In the genomic region with DNA sequence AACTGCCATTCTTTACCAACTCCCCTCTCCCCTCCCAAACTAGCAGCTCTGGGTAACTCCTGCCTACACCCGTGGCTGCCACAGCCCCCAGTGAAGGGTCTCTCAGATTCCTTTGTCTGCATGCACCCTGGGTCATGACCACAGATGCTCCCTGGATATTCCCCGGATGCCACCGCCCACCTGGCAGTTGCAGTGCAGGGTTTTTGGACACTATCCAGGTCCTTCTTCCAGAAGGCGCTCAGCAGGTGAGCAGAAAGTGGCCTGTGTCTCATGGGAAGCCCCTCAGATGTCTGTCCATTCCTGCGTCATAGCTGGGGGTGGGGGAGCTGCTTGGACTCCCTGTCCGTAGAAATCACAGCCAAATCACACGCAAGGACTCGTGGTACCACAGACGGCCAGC, we compare ENCODE assay signal across 15 cellular contexts. TPM values are rescaled to one million over a fixed set of nuclear protein-coding genes. Genes with fewer than 3 reads are reported as not detected.
A peak's percentile ranks its signal among the peaks of the same experiment; 100 is the strongest.
DNase-seq lines count a peak whose midpoint lies in the region; ATAC-seq and TF ChIP-seq lines count a peak whose summit lies in the region.
"Had no signal": no experiment of that assay in that cellular context is flagged by ENCODE, and none has a peak within 500 bp of the region (broad histone marks: within the 10 kb centered on the region; RNA-seq: fewer than 3 reads in every experiment).

No MANE protein-coding gene starts in this region.

- no peaks in the 10 kb centered on the region for H3K27me3 Mint-ChIP-seq in activated CD4-positive, alpha-beta T cell treated with anti-CD3 and anti-CD28 coated beads for 36 hours
- H3K27me3 Mint-ChIP-seq in progenitor cell of endocrine pancreas: no peaks in the 10 kb centered on the region
- H3K27me3 Mint-ChIP-seq: activated naive CD8-positive, alpha-beta T cell treated with anti-CD3 and anti-CD28 coated beads, Interleukin-2, amount 10 ng/mL, durations not matched to agents 7 days and 5 days had no signal

- no peak for DNase-seq in activated CD4-positive, alpha-beta T cell treated with anti-CD3 and anti-CD28 coated beads for 36 hours
- no peak for DNase-seq in activated CD4-positive, alpha-beta T cell treated with anti-CD3 and anti-CD28 coated beads, Interleukin-2, amount 50 U/mL, for 48 hours
- DNase-seq in SHP77 treated with DMSO at 0.1 percent for 48 hours (lab: John Stamatoyannopoulos, UW) (peak; percentile 68), psoas muscle (no peak), progenitor cell of endocrine pancreas (ENCODE audit: low spot score, unreplicated experiment) (no peak), mesenteric fat pad (ENCODE audit: low spot score) (no peak), DMS53 treated with DMSO at 0.1 percent for 48 hours (lab: John Stamatoyannopoulos, UW; ENCODE audit: unreplicated experiment) (no peak)
- DNase-seq: activated naive CD8-positive, alpha-beta T cell treated with anti-CD3 and anti-CD28 coated beads, Interleukin-2, amount 10 ng/mL, durations not matched to agents 7 days and 5 days; EL; glutamatergic neuron; islet precursor cell; MG63; stimulated activated CD4-positive, alpha-beta T cell treated with anti-CD3 and anti-CD28 coated beads, Interleukin-15, amount 100 ng/mL, for 24 hours had no signal

- TF ChIP-seq CTCF in psoas muscle (IDR thresholded peaks at IDR 0.05) (no peak), progenitor cell of endocrine pancreas (IDR thresholded peaks at IDR 0.05; ENCODE audit: unreplicated experiment) (no peak)

- no peak for ATAC-seq in activated CD4-positive, alpha-beta T cell treated with anti-CD3 and anti-CD28 coated beads for 36 hours
- ATAC-seq in psoas muscle: no peak

- peak overlapping the region; percentile 51 for H3K27ac Mint-ChIP-seq in activated CD4-positive, alpha-beta T cell treated with anti-CD3 and anti-CD28 coated beads for 36 hours
- H3K27ac Mint-ChIP-seq in progenitor cell of endocrine pancreas: no peak overlapping the region
- H3K27ac Mint-ChIP-seq: activated naive CD8-positive, alpha-beta T cell treated with anti-CD3 and anti-CD28 coated beads, Interleukin-2, amount 10 ng/mL, durations not matched to agents 7 days and 5 days had no signal

- peaks cover 95% of the 10 kb centered on the region for H3K4me1 ChIP-seq in psoas muscle

- no peaks in the 10 kb centered on the region for H3K36me3 ChIP-seq in psoas muscle (ENCODE audit: insufficient read depth in 1 of 2, low read depth in 1 of 2)

- H3K4me3 ChIP-seq in psoas muscle: no peak overlapping the region
- H3K4me3 ChIP-seq: MG63 had no signal

- TF ChIP-seq RAD21 in Ishikawa (IDR thresholded peaks at IDR 0.05; ENCODE audit: low read depth): no peak

- CTCF ChIA-PET in activated CD4-positive, alpha-beta T cell treated with anti-CD3 and anti-CD28 coated beads for 36 hours (lab: Charles Lee): interaction anchor here (0.8 to 1.9 kb wide), 4 partner anchors 8 to 33 kb away, joined by 4 to 8 read pairs (median 6); no protein-coding TSS in a partner anchor

- POLR2A ChIA-PET in activated CD4-positive, alpha-beta T cell treated with anti-CD3 and anti-CD28 coated beads for 36 hours (lab: Charles Lee): interaction anchor here (0.6 to 1.8 kb wide), 2 partner anchors 13 to 200 kb away, joined by 4 to 5 read pairs; no protein-coding TSS in a partner anchor

- no peaks in the 10 kb centered on the region for H3K27me3 ChIP-seq in psoas muscle (ENCODE audit: insufficient read depth in 3 of 3, low read length in 2 of 3)
- H3K27me3 ChIP-seq: MG63 had no signal

- peaks cover 73% of the 10 kb centered on the region for H3K4me1 Mint-ChIP-seq in activated CD4-positive, alpha-beta T cell treated with anti-CD3 and anti-CD28 coated beads for 36 hours
- peaks cover 2% of the 10 kb centered on the region for H3K4me1 Mint-ChIP-seq in progenitor cell of endocrine pancreas (ENCODE audit: low read depth)

- intact Hi-C loops in activated CD4-positive, alpha-beta T cell treated with anti-CD3 and anti-CD28 coated beads for 36 hours (cut with DNase I, micrococcal nuclease): no loop called here
- intact Hi-C loops in psoas muscle (cut with DNase I): loop anchor here (5.0 kb wide), 2 partner anchors 34 to 74 kb away; partner anchors contain the start of gene KXD1 (in 1 of the 2)

- peak overlapping the region; percentile 21 for H3K4me3 Mint-ChIP-seq in activated CD4-positive, alpha-beta T cell treated with anti-CD3 and anti-CD28 coated beads for 36 hours
- no peak overlapping the region for H3K4me3 Mint-ChIP-seq in progenitor cell of endocrine pancreas (ENCODE audit: low read depth)
- H3K4me3 Mint-ChIP-seq: activated naive CD8-positive, alpha-beta T cell treated with anti-CD3 and anti-CD28 coated beads, Interleukin-2, amount 10 ng/mL, durations not matched to agents 7 days and 5 days had no signal

- WGBS in psoas muscle, 3 donors: 32 to 52% (median 40%) methylated on average over 9 of the region's 9 CpGs

- H3K36me3 Mint-ChIP-seq in activated CD4-positive, alpha-beta T cell treated with anti-CD3 and anti-CD28 coated beads for 36 hours (ENCODE audit: low read depth): peaks cover 8% of the 10 kb centered on the region
- no peaks in the 10 kb centered on the region for H3K36me3 Mint-ChIP-seq in progenitor cell of endocrine pancreas (ENCODE audit: insufficient read depth)
- H3K36me3 Mint-ChIP-seq: activated naive CD8-positive, alpha-beta T cell treated with anti-CD3 and anti-CD28 coated beads, Interleukin-2, amount 10 ng/mL, durations not matched to agents 7 days and 5 days had no signal

- TF ChIP-seq EP300 in Ishikawa (IDR thresholded peaks at IDR 0.05; ENCODE audit: borderline replicate concordance): no peak

- no peaks in the 10 kb centered on the region for H3K9me3 ChIP-seq in psoas muscle
- H3K9me3 ChIP-seq: MG63 had no signal

- H3K9me3 Mint-ChIP-seq in activated CD4-positive, alpha-beta T cell treated with anti-CD3 and anti-CD28 coated beads for 36 hours (ENCODE audit: low read depth): no peaks in the 10 kb centered on the region
- H3K9me3 Mint-ChIP-seq in progenitor cell of endocrine pancreas (ENCODE audit: low read depth): no peaks in the 10 kb centered on the region
- H3K9me3 Mint-ChIP-seq: activated naive CD8-positive, alpha-beta T cell treated with anti-CD3 and anti-CD28 coated beads, Interleukin-2, amount 10 ng/mL, durations not matched to agents 7 days and 5 days had no signal

- peak overlapping the region; percentile 91 for H3K27ac ChIP-seq in psoas muscle
- H3K27ac ChIP-seq: epithelial cell of prostate had no signal

TF ChIP-seq in Ishikawa, 13 proteins besides CTCF, POLR2A, EP300 and RAD21:
- no peak for TF ChIP-seq CEBPB (IDR thresholded peaks at IDR 0.05)
- no peak for TF ChIP-seq YY1 (IDR thresholded peaks at IDR 0.05; ENCODE audit: low read depth)
- peak; percentile 37 for TF ChIP-seq NFIC (IDR thresholded peaks at IDR 0.05)
- no peak for TF ChIP-seq ZBTB7A (IDR thresholded peaks at IDR 0.05; ENCODE audit: low read depth)
- no peak for TF ChIP-seq EGR1 (IDR thresholded peaks at IDR 0.05)

RNA-seq across cellular contexts. Expression of gene ELL, which starts 38.8 kb away (rescaled TPM):
- 10 to 100 TPM; 20.2 to 21.4 TPM for total RNA-seq in activated CD4-positive, alpha-beta T cell treated with anti-CD3 and anti-CD28 coated beads for 36 hours
- 10 to 100 TPM; 17.5 to 40.2 (median 24.9) TPM for total RNA-seq in psoas muscle
- 10 to 100 TPM in 1 of 3 donors, 1 to 10 TPM in 2; 7.5 to 12.3 (median 9.2) TPM for polyA plus RNA-seq in psoas muscle
- total RNA-seq in progenitor cell of endocrine pancreas: 13.8 and 15.5 TPM in 2 replicates
- 38.4 TPM for total RNA-seq in mesenteric fat pad

RNA-seq across cellular contexts. Expression of gene ISYNA1, which starts 45.2 kb away (rescaled TPM):
- total RNA-seq in activated CD4-positive, alpha-beta T cell treated with anti-CD3 and anti-CD28 coated beads for 36 hours: 10 to 100 TPM; 18.8 to 23.3 TPM
- total RNA-seq in psoas muscle (10 to 100 TPM in 3 of 4 donors, 1 to 10 TPM in 1; 9.8 to 17.0 (median 10.9) TPM), progenitor cell of endocrine pancreas (234 TPM in 2 replicates), mesenteric fat pad (18.3 TPM)
- 1 to 10 TPM; 6.3 to 8.6 (median 8.0) TPM for polyA plus RNA-seq in psoas muscle

Comparison
In these comparisons a context has a peak if more than half of its experiments do, and no peak if none do; other contexts are left out.
1. intact Hi-C loops: an anchor here in psoas muscle (5.0 kb wide); none called in activated CD4-positive, alpha-beta T cell treated with anti-CD3 and anti-CD28 coated beads for 36 hours.